Comparison of ENCODE assay signal across 28 cellular contexts in the genomic region with DNA sequence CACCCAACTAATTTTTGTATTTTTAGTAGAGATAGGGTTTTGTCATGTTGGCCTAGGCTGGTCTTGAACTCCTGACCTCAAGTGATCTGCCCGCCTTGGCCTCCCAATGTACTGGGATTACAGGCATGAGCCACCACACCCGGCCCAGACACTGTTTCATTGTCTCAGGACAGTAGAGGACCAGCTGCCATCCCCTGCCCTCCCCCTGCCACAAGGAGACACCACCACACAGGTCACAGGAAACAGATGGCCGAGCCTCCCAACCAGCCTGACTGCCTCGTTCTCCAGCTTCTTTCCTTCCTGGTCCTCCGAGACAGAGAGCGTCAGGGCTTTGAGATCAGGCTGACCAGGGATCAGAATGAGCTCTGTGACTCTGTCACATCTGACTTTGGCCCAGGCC. TPM values are rescaled to one million over a fixed set of nuclear protein-coding genes. Genes with fewer than 3 reads are reported as not detected.
"Had no signal": no experiment of that assay in that cellular context is flagged by ENCODE, and none has a peak within 500 bp of the region (broad histone marks: within the 10 kb centered on the region; RNA-seq: fewer than 3 reads in every experiment).

No MANE protein-coding gene starts in this region.

- H3K4me1 ChIP-seq: ascending aorta, esophagus squamous epithelium, left lung, testis, transverse colon had no signal

- DNase-seq: activated CD4-positive, alpha-beta memory T cell treated with anti-CD3 and anti-CD28 coated beads for 36 hours; activated CD4-positive, alpha-beta T cell treated with anti-CD3 and anti-CD28 coated beads, Interleukin-2, amount 10 ng/mL, durations not matched to agents 24 days and 14 days; activated CD4-positive, CD25-positive, alpha-beta regulatory T cell treated with anti-CD3 and anti-CD28 coated beads, Interleukin-2, amount 50 U/mL, for 72 hours; activated CD8-positive, alpha-beta memory T cell treated with anti-CD3 and anti-CD28 coated beads, Interleukin-2, amount 50 U/mL, for 4 hours; activated gamma-delta T cell; activated naive CD4-positive, alpha-beta T cell treated with anti-CD3 and anti-CD28 coated beads, Interleukin-2, amount 10 ng/mL, durations not matched to agents 7 days and 5 days; activated naive CD8-positive, alpha-beta T cell treated with anti-CD3 and anti-CD28 coated beads, Interleukin-2, amount 10 ng/mL, durations not matched to agents 7 days and 5 days; activated T-cell treated with anti-CD3 and anti-CD28 coated beads, Interleukin-2, amount 50 U/mL, for 1 hour; cerebellar nuclear complex; esophagus squamous epithelium; ovary; retina; stimulated activated CD4-positive, alpha-beta T cell treated with anti-CD3 and anti-CD28 coated beads, Interleukin-12 subunit alpha, Interleukin-12 subunit beta, amount 100 ng/mL, for 4 hours; stimulated activated CD4-positive, alpha-beta T cell treated with anti-CD3 and anti-CD28 coated beads, Interleukin-4, amount 100 ng/mL, for 1 hour; stimulated activated naive CD8-positive, alpha-beta T cell treated with anti-CD3 and anti-CD28 coated beads, Interleukin-15, Interleukin-2, amounts not matched to agents 100 U/mL and 50 U/mL, for 24 hours; T-helper 9 cell; testis; transverse colon had no signal

- H3K4me3 Mint-ChIP-seq: activated CD4-positive, alpha-beta memory T cell treated with anti-CD3 and anti-CD28 coated beads for 36 hours; activated CD4-positive, alpha-beta T cell treated with anti-CD3 and anti-CD28 coated beads, Interleukin-2, amount 10 ng/mL, durations not matched to agents 24 days and 14 days; activated naive CD4-positive, alpha-beta T cell treated with anti-CD3 and anti-CD28 coated beads, Interleukin-2, amount 10 ng/mL, durations not matched to agents 7 days and 5 days; activated naive CD8-positive, alpha-beta T cell treated with anti-CD3 and anti-CD28 coated beads, Interleukin-2, amount 10 ng/mL, durations not matched to agents 7 days and 5 days; brain; nephron had no signal

- H3K9me3 Mint-ChIP-seq: activated CD4-positive, alpha-beta memory T cell treated with anti-CD3 and anti-CD28 coated beads for 36 hours; activated CD4-positive, alpha-beta T cell treated with anti-CD3 and anti-CD28 coated beads, Interleukin-2, amount 10 ng/mL, durations not matched to agents 24 days and 14 days; activated naive CD4-positive, alpha-beta T cell treated with anti-CD3 and anti-CD28 coated beads, Interleukin-2, amount 10 ng/mL, durations not matched to agents 7 days and 5 days; activated naive CD8-positive, alpha-beta T cell treated with anti-CD3 and anti-CD28 coated beads, Interleukin-2, amount 10 ng/mL, durations not matched to agents 7 days and 5 days; brain; nephron had no signal

- H3K27me3 Mint-ChIP-seq: activated CD4-positive, alpha-beta memory T cell treated with anti-CD3 and anti-CD28 coated beads for 36 hours; activated CD4-positive, alpha-beta T cell treated with anti-CD3 and anti-CD28 coated beads, Interleukin-2, amount 10 ng/mL, durations not matched to agents 24 days and 14 days; activated naive CD4-positive, alpha-beta T cell treated with anti-CD3 and anti-CD28 coated beads, Interleukin-2, amount 10 ng/mL, durations not matched to agents 7 days and 5 days; activated naive CD8-positive, alpha-beta T cell treated with anti-CD3 and anti-CD28 coated beads, Interleukin-2, amount 10 ng/mL, durations not matched to agents 7 days and 5 days; brain had no signal

- H3K27me3 ChIP-seq: ascending aorta, cardiac muscle cell, esophagus squamous epithelium, left lung, ovary, testis, transverse colon had no signal

- H3K36me3 Mint-ChIP-seq: activated naive CD4-positive, alpha-beta T cell treated with anti-CD3 and anti-CD28 coated beads, Interleukin-2, amount 10 ng/mL, durations not matched to agents 7 days and 5 days; activated naive CD8-positive, alpha-beta T cell treated with anti-CD3 and anti-CD28 coated beads, Interleukin-2, amount 10 ng/mL, durations not matched to agents 7 days and 5 days had no signal

- H3K27ac ChIP-seq: ascending aorta, cardiac muscle cell, coronary artery, epithelial cell of prostate, esophagus squamous epithelium, left lung, ovary, skin epidermis, testis, transverse colon had no signal

- H3K27ac Mint-ChIP-seq: activated CD4-positive, alpha-beta memory T cell treated with anti-CD3 and anti-CD28 coated beads for 36 hours; activated CD4-positive, alpha-beta T cell treated with anti-CD3 and anti-CD28 coated beads, Interleukin-2, amount 10 ng/mL, durations not matched to agents 24 days and 14 days; activated naive CD4-positive, alpha-beta T cell treated with anti-CD3 and anti-CD28 coated beads, Interleukin-2, amount 10 ng/mL, durations not matched to agents 7 days and 5 days; activated naive CD8-positive, alpha-beta T cell treated with anti-CD3 and anti-CD28 coated beads, Interleukin-2, amount 10 ng/mL, durations not matched to agents 7 days and 5 days; brain; nephron; progenitor cell of endocrine pancreas had no signal

- H3K4me3 ChIP-seq: ascending aorta, cardiac muscle cell, coronary artery, esophagus squamous epithelium, left lung, mucosa of descending colon, ovary, skin epidermis, testis, transverse colon had no signal

- H3K4me1 Mint-ChIP-seq: activated CD4-positive, alpha-beta T cell treated with anti-CD3 and anti-CD28 coated beads, Interleukin-2, amount 10 ng/mL, durations not matched to agents 24 days and 14 days; activated naive CD4-positive, alpha-beta T cell treated with anti-CD3 and anti-CD28 coated beads, Interleukin-2, amount 10 ng/mL, durations not matched to agents 7 days and 5 days; activated naive CD8-positive, alpha-beta T cell treated with anti-CD3 and anti-CD28 coated beads, Interleukin-2, amount 10 ng/mL, durations not matched to agents 7 days and 5 days; brain; nephron had no signal

- H3K9me3 ChIP-seq: ascending aorta, esophagus squamous epithelium, left lung, mucosa of descending colon, ovary, testis, transverse colon had no signal

RNA-seq across cellular contexts. Expression of gene DNASE1L2, which starts 52.5 kb away (rescaled TPM):
- total RNA-seq: ascending aorta had no signal
